ENCODE assay signal across 1 cellular context in genomic region chr11:723120-723883, GRCh38.
TF ChIP-seq lines count a peak whose summit lies in the region.

No MANE protein-coding gene starts in this region.

TF ChIP-seq in HCT116, 20 proteins besides CTCF, POLR2A, EP300 and RAD21 (continued from another document):
- TF ChIP-seq, protein P1, sequence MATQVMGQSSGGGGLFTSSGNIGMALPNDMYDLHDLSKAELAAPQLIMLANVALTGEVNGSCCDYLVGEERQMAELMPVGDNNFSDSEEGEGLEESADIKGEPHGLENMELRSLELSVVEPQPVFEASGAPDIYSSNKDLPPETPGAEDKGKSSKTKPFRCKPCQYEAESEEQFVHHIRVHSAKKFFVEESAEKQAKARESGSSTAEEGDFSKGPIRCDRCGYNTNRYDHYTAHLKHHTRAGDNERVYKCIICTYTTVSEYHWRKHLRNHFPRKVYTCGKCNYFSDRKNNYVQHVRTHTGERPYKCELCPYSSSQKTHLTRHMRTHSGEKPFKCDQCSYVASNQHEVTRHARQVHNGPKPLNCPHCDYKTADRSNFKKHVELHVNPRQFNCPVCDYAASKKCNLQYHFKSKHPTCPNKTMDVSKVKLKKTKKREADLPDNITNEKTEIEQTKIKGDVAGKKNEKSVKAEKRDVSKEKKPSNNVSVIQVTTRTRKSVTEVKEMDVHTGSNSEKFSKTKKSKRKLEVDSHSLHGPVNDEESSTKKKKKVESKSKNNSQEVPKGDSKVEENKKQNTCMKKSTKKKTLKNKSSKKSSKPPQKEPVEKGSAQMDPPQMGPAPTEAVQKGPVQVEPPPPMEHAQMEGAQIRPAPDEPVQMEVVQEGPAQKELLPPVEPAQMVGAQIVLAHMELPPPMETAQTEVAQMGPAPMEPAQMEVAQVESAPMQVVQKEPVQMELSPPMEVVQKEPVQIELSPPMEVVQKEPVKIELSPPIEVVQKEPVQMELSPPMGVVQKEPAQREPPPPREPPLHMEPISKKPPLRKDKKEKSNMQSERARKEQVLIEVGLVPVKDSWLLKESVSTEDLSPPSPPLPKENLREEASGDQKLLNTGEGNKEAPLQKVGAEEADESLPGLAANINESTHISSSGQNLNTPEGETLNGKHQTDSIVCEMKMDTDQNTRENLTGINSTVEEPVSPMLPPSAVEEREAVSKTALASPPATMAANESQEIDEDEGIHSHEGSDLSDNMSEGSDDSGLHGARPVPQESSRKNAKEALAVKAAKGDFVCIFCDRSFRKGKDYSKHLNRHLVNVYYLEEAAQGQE (IDR thresholded peaks at IDR 0.05; ENCODE audit: low read depth) = no peak
- TF ChIP-seq MAX (IDR thresholded peaks at IDR 0.05) (no peak), SRF (IDR thresholded peaks at IDR 0.05; ENCODE audit: low read depth) (no peak), EZH2phosphoT487 (IDR thresholded peaks at IDR 0.05; ENCODE audit: borderline replicate concordance) (no peak), POLR2AphosphoS5 (IDR thresholded peaks at IDR 0.05; ENCODE audit: low read depth, low read length) (no peak), SIN3A (IDR thresholded peaks at IDR 0.05; ENCODE audit: low read depth) (no peak), CEBPB (IDR thresholded peaks at IDR 0.05; ENCODE audit: low read depth) (no peak)
